1 cellular context compared by ENCODE assay signal in genomic region chr19:35040826-35041547, GRCh38.
A peak's percentile ranks its signal among the peaks of the same experiment; 100 is the strongest.
TF ChIP-seq lines count a peak whose summit lies in the region.

No MANE protein-coding gene starts in this region.

TF ChIP-seq in HepG2, 621 proteins besides CTCF, POLR2A, EP300 and RAD21 (continued from another document and continues in another):
- TF ChIP-seq, protein P1, sequence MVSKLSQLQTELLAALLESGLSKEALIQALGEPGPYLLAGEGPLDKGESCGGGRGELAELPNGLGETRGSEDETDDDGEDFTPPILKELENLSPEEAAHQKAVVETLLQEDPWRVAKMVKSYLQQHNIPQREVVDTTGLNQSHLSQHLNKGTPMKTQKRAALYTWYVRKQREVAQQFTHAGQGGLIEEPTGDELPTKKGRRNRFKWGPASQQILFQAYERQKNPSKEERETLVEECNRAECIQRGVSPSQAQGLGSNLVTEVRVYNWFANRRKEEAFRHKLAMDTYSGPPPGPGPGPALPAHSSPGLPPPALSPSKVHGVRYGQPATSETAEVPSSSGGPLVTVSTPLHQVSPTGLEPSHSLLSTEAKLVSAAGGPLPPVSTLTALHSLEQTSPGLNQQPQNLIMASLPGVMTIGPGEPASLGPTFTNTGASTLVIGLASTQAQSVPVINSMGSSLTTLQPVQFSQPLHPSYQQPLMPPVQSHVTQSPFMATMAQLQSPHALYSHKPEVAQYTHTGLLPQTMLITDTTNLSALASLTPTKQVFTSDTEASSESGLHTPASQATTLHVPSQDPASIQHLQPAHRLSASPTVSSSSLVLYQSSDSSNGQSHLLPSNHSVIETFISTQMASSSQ (IDR thresholded peaks at IDR 0.05; ENCODE audit: low read depth): peak; percentile 82
- TF ChIP-seq, protein P1 (CRISPR knock-in tag; IDR thresholded peaks at IDR 0.05; ENCODE audit: borderline replicate concordance): peak; percentile 94
- TF ChIP-seq, protein P2, sequence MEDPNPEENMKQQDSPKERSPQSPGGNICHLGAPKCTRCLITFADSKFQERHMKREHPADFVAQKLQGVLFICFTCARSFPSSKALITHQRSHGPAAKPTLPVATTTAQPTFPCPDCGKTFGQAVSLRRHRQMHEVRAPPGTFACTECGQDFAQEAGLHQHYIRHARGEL (CRISPR knock-in tag; IDR thresholded peaks at IDR 0.05): peak; percentile 47; the same call in 1 of the 2 replicates
- TF ChIP-seq, protein P3, sequence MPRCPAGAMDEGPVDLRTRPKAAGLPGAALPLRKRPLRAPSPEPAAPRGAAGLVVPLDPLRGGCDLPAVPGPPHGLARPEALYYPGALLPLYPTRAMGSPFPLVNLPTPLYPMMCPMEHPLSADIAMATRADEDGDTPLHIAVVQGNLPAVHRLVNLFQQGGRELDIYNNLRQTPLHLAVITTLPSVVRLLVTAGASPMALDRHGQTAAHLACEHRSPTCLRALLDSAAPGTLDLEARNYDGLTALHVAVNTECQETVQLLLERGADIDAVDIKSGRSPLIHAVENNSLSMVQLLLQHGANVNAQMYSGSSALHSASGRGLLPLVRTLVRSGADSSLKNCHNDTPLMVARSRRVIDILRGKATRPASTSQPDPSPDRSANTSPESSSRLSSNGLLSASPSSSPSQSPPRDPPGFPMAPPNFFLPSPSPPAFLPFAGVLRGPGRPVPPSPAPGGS (CRISPR knock-in tag; IDR thresholded peaks at IDR 0.05): peak; percentile 88; the same call in 1 of the 2 replicates
- TF ChIP-seq, protein P4, sequence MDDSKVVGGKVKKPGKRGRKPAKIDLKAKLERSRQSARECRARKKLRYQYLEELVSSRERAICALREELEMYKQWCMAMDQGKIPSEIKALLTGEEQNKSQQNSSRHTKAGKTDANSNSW (CRISPR knock-in tag; IDR thresholded peaks at IDR 0.05; ENCODE audit: borderline replicate concordance): 0 out of 2 replicates have a peak, but pooled peaks have one; percentile 53
- TF ChIP-seq PRPF4 (IDR thresholded peaks at IDR 0.05; ENCODE audit: low read depth, low read length, poor library complexity, severe bottlenecking) (peak; percentile 50), THAP8 (CRISPR knock-in tag; IDR thresholded peaks at IDR 0.05; ENCODE audit: borderline replicate concordance) (peak; percentile 86), ZNF30 (CRISPR knock-in tag; IDR thresholded peaks at IDR 0.05) (0 out of 2 replicates have a peak, but pooled peaks have one; percentile 26), MXI1 (IDR thresholded peaks at IDR 0.05; ENCODE audit: borderline replicate concordance, low read depth, low read length) (peak; percentile 62; the same call in 1 of the 3 replicates), MED1 (CRISPR knock-in tag; IDR thresholded peaks at IDR 0.05) (peak; percentile 99), TAF15 (IDR thresholded peaks at IDR 0.05; ENCODE audit: low read depth, low read length, poor library complexity, severe bottlenecking) (no peak), KMT2B (CRISPR knock-in tag; IDR thresholded peaks at IDR 0.05) (peak; percentile 65), CENPT (CRISPR knock-in tag; IDR thresholded peaks at IDR 0.05; ENCODE audit: low read depth) (0 out of 2 replicates have a peak, but pooled peaks have one; percentile 60), SPEN (CRISPR knock-in tag; IDR thresholded peaks at IDR 0.05; ENCODE audit: low read depth) (peak; percentile 94), TCF12 (IDR thresholded peaks at IDR 0.05) (no peak), TCF12 (CRISPR knock-in tag; IDR thresholded peaks at IDR 0.05) (peak; percentile 99), NCOR1 (IDR thresholded peaks at IDR 0.05; ENCODE audit: borderline replicate concordance, low read length) (peak; percentile 66; the same call in 1 of the 2 replicates), ZNF333 (CRISPR knock-in tag; IDR thresholded peaks at IDR 0.05; ENCODE audit: borderline replicate concordance) (peak; percentile 82; the same call in 1 of the 2 replicates), NFIB (CRISPR knock-in tag; IDR thresholded peaks at IDR 0.05; ENCODE audit: borderline replicate concordance) (no peak), IKZF1 (IDR thresholded peaks at IDR 0.05) (no peak), KLF9 (CRISPR knock-in tag; IDR thresholded peaks at IDR 0.05; ENCODE audit: low read depth) (0 out of 2 replicates have a peak, but pooled peaks have one; percentile 54), KLF13 (CRISPR knock-in tag; IDR thresholded peaks at IDR 0.05) (no peak), KAT2B (IDR thresholded peaks at IDR 0.05; ENCODE audit: borderline replicate concordance, low read depth, low read length) (no peak), PRDM10 (CRISPR knock-in tag; IDR thresholded peaks at IDR 0.05; ENCODE audit: low read depth) (no peak; the same call in 1 of the 2 replicates), ZNF17 (CRISPR knock-in tag; IDR thresholded peaks at IDR 0.05) (no peak; the same call in 1 of the 2 replicates), ZBTB1 (CRISPR knock-in tag; IDR thresholded peaks at IDR 0.05; ENCODE audit: borderline replicate concordance) (no peak), GPN1 (CRISPR knock-in tag; IDR thresholded peaks at IDR 0.05; ENCODE audit: borderline replicate concordance) (no peak), ZSCAN21 (CRISPR knock-in tag; IDR thresholded peaks at IDR 0.05; ENCODE audit: borderline replicate concordance) (peak; percentile 97), JUNB (CRISPR knock-in tag; IDR thresholded peaks at IDR 0.05; ENCODE audit: borderline replicate concordance) (no peak; the same call in 1 of the 2 replicates), GLMP (CRISPR knock-in tag; IDR thresholded peaks at IDR 0.05; ENCODE audit: borderline replicate concordance) (no peak), ZNF563 (CRISPR knock-in tag; IDR thresholded peaks at IDR 0.05) (peak; percentile 84), HOXD1 (CRISPR knock-in tag; IDR thresholded peaks at IDR 0.05) (peak; percentile 77; the same call in 1 of the 2 replicates), PHF21A (CRISPR knock-in tag; IDR thresholded peaks at IDR 0.05) (peak; percentile 100), GPBP1L1 (CRISPR knock-in tag; IDR thresholded peaks at IDR 0.05) (no peak), TARDBP (CRISPR knock-in tag; IDR thresholded peaks at IDR 0.05) (peak; percentile 98), DRAP1 (CRISPR knock-in tag; IDR thresholded peaks at IDR 0.05) (peak; percentile 58; the same call in 1 of the 2 replicates), SP4 (CRISPR knock-in tag; IDR thresholded peaks at IDR 0.05) (peak; percentile 74), CENPX (CRISPR knock-in tag; IDR thresholded peaks at IDR 0.05) (no peak), SOX5 (CRISPR knock-in tag; IDR thresholded peaks at IDR 0.05; ENCODE audit: borderline replicate concordance) (peak; percentile 85), ZEB1 (IDR thresholded peaks at IDR 0.05; ENCODE audit: insufficient replicate concordance, low read depth) (peak; percentile 95), ZBTB3 (CRISPR knock-in tag; IDR thresholded peaks at IDR 0.05; ENCODE audit: borderline replicate concordance, low read depth) (0 out of 2 replicates have a peak, but pooled peaks have one; percentile 52), SKIL (CRISPR knock-in tag; IDR thresholded peaks at IDR 0.05; ENCODE audit: borderline replicate concordance) (peak; percentile 100), ZFP1 (CRISPR knock-in tag; IDR thresholded peaks at IDR 0.05) (0 out of 2 replicates have a peak, but pooled peaks have one; percentile 24)
- TF ChIP-seq, protein P5, sequence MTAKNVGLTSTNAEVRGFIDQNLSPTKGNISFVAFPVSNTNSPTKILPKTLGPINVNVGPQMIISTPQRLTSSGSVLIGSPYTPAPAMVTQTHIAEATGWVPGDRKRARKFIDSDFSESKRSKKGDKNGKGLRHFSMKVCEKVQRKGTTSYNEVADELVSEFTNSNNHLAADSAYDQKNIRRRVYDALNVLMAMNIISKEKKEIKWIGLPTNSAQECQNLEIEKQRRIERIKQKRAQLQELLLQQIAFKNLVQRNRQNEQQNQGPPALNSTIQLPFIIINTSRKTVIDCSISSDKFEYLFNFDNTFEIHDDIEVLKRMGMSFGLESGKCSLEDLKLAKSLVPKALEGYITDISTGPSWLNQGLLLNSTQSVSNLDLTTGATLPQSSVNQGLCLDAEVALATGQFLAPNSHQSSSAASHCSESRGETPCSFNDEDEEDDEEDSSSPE (CRISPR knock-in tag; IDR thresholded peaks at IDR 0.05): peak; percentile 83
